Comparison of ENCODE assay signal across 8 cellular contexts in genomic region chr17:2511138-2511461, GRCh38. TPM values are rescaled to one million over a fixed set of nuclear protein-coding genes. Genes with fewer than 3 reads are reported as not detected.
DNase-seq lines count a peak whose midpoint lies in the region; ATAC-seq and TF ChIP-seq lines count a peak whose summit lies in the region.

No MANE protein-coding gene starts in this region.

- H3K9ac ChIP-seq in ES-I3 (ENCODE audit: low read depth, low read length), result peak overlapping the region; percentile 93

- no peaks in the 10 kb centered on the region for H3K9me3 ChIP-seq in ES-I3 (ENCODE audit: control insufficient read depth, insufficient read depth, low read length)
- H3K9me3 ChIP-seq in SJCRH30 (replicated peaks), result no peaks in the 10 kb centered on the region
- H3K9me3 ChIP-seq in gastroesophageal sphincter, result no peaks in the 10 kb centered on the region
- H3K9me3 ChIP-seq in gastrocnemius medialis, result no peaks in the 10 kb centered on the region

- intact Hi-C loops in gastrocnemius medialis (cut with DNase I; ENCODE audit: low total_unique reads), result loop anchor here (1.0 to 5.0 kb wide), 2 partner anchors 82 to 196 kb away; partner anchors contain the start of gene PAFAH1B1

- H3K4me1 ChIP-seq in ES-I3 (ENCODE audit: insufficient read depth, low read length), result peaks cover 2% of the 10 kb centered on the region; the same call in 1 of the 2 replicates
- no peaks in the 10 kb centered on the region for H3K4me1 ChIP-seq in SJCRH30
- H3K4me1 ChIP-seq in gastroesophageal sphincter, result peaks cover 5 to 47% (median 10%) of the 10 kb centered on the region in 3 donors
- peaks cover 18 to 26% of the 10 kb centered on the region in 2 donors for H3K4me1 ChIP-seq in gastrocnemius medialis

- H3K27ac ChIP-seq in SJCRH30, result peak overlapping the region; percentile 98
- peak overlapping the region; percentile 90 to 97 (median 90) for H3K27ac ChIP-seq in gastroesophageal sphincter
- peak overlapping the region; percentile 86 to 88 (median 88) for H3K27ac ChIP-seq in gastrocnemius medialis

- no peaks in the 10 kb centered on the region for H3K27me3 ChIP-seq in SJCRH30
- no peaks in the 10 kb centered on the region for H3K27me3 ChIP-seq in gastroesophageal sphincter
- no peaks in the 10 kb centered on the region for H3K27me3 ChIP-seq in gastrocnemius medialis

- in situ Hi-C loops in gastrocnemius medialis (cut with MboI; ENCODE audit: low sequenced_read_pairs in 4 of 4), result loop anchor here in 1 of 4 donors (10.0 kb wide), 1 partner anchor 164 kb away; no protein-coding TSS in a partner anchor

- DNase-seq in SJCRH30 (no peak), gastrocnemius medialis (no peak), NCI-H1105 treated with DMSO at 0.1 percent for 48 hours (lab: John Stamatoyannopoulos, UW) (no peak), ecto neural progenitor cell (ENCODE audit: low spot score) (no peak), NCI-H82 treated with DMSO at 0.1 percent for 48 hours (lab: John Stamatoyannopoulos, UW; ENCODE audit: unreplicated experiment) (no peak)

- H3K36me3 ChIP-seq in ES-I3 (ENCODE audit: insufficient read depth, low read length) (no peaks in the 10 kb centered on the region), SJCRH30 (no peaks in the 10 kb centered on the region; the same call in 1 of the 2 replicates), gastroesophageal sphincter (peaks cover 0 to 5% of the 10 kb centered on the region in 2 donors), gastrocnemius medialis (no peaks in the 10 kb centered on the region)

- TF ChIP-seq CTCF in gastroesophageal sphincter (IDR thresholded peaks at IDR 0.05), result no peak
- no peak for TF ChIP-seq CTCF in gastrocnemius medialis (IDR thresholded peaks at IDR 0.05 in 4 of 5, conservative IDR thresholded peaks at IDR 0.05 in 1 of 5)

- TF ChIP-seq EP300 in gastroesophageal sphincter (IDR thresholded peaks at IDR 0.05), result no peak

- ATAC-seq in gastroesophageal sphincter (no peak), gastrocnemius medialis (peak; percentile 3 to 15), GM18873 (IDR thresholded peaks at IDR 0.05; ENCODE audit: low FRiP score, unreplicated experiment) (no peak)

- TF ChIP-seq POLR2A in gastroesophageal sphincter (IDR thresholded peaks at IDR 0.05) (no peak), gastrocnemius medialis (IDR thresholded peaks at IDR 0.05) (no peak)

- H3K4me3 ChIP-seq in SJCRH30 (peak overlapping the region; percentile 73), gastroesophageal sphincter (peak overlapping the region; percentile 72 to 95), gastrocnemius medialis (peak overlapping the region; percentile 66 to 81 (median 74))

- 0 to 2% methylated on average over 5 of the region's 5 CpGs for WGBS in gastroesophageal sphincter (ENCODE audit: low coverage in 1 of 2), 2 donors

RNA-seq across cellular contexts. Expression of gene METTL16, which starts 0.6 kb away (rescaled TPM):
- total RNA-seq in SJCRH30 (2014; rRNA removed; shearing (Covaris generic)), result 29.9 and 33.6 TPM in 2 replicates
- total RNA-seq in gastroesophageal sphincter, result 10 to 100 TPM; 30.7 to 68.0 (median 58.7) TPM
- 10 to 100 TPM; 18.2 to 59.7 (median 25.4) TPM for total RNA-seq in gastrocnemius medialis

Comparison
In these comparisons a context has a peak if more than half of its experiments do, and no peak if none do; other contexts are left out.
1. ATAC-seq: peak in gastrocnemius medialis (2 of 2); none in gastroesophageal sphincter (single experiment) and GM18873 (single experiment).
2. Peak in every context shown above with its lines, with median percentiles within 50 percentile points of each other: H3K27ac ChIP-seq and H3K4me3 ChIP-seq.